Comparison of ENCODE assay signal across 19 cellular contexts in the genomic region with DNA sequence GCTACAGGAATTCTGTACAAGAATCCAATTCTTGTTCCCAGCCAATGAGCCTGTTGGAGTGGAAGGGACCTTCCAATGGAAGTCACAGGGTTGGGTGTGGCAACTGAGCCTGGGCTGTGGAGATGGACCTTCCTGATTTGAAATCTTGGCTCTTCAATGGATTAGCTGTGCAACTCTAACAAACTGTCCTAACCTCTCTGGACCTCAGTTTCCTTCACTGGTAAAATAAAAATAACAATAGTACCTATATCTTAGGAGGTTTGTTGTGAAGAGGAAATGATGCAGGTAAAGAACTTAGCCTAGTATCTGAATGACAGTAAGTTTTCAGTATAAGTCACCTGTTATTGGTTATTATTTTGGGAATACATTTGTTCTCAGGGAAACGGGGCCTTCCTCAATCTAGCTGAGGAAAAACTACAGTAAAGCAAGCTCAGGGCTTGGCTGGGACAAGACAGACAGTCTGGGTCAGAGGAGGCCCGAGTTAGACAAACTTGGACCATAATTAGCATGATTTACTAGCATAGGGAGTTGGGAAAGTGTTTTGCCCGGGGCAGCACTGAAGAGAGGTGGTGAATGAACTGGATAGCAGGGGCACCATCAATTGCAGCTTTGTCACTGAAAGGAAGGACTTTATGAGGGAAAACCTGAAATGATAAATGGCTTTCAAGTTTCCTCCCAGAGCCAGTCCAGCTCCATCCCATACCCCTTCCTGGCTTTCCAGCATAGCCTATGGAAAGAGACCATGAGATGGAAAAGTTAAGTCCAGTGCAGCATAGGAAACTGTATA. TPM values are rescaled to one million over a fixed set of nuclear protein-coding genes. Genes with fewer than 3 reads are reported as not detected.
A peak's percentile ranks its signal among the peaks of the same experiment; 100 is the strongest.
DNase-seq lines count a peak whose midpoint lies in the region; TF ChIP-seq lines count a peak whose summit lies in the region.
"Had no signal": no experiment of that assay in that cellular context is flagged by ENCODE, and none has a peak within 500 bp of the region (broad histone marks: within the 10 kb centered on the region; RNA-seq: fewer than 3 reads in every experiment).

No MANE protein-coding gene starts in this region.

- POLR2A ChIA-PET in HEK293 (lab: Yijun Ruan, JAX), result no interaction called here
- POLR2A ChIA-PET in A673 (lab: Charles Lee; ENCODE audit: low non-redundant PET), result no interaction called here

- BruUV-seq in A673 (replicated peaks; lab: Mats Ljungman, UMichigan), result no TSS peak

- TF ChIP-seq CTCF in HEK293 (tag by site-specific recombination; IDR thresholded peaks at IDR 0.05) (no peak), A673 (conservative IDR thresholded peaks at IDR 0.05; ENCODE audit: low read depth, low read length) (no peak)

- intact Hi-C loops in A673 (cut with micrococcal nuclease; ENCODE audit: unreplicated experiment), result no loop called here

- H3K36me3 ChIP-seq in HEK293 (ENCODE audit: control insufficient read depth in 2 of 2, insufficient read depth in 1 of 2, low read length in 2 of 2) (no peaks in the 10 kb centered on the region), A673 (ENCODE audit: insufficient read depth, low read length, poor library complexity, severe bottlenecking) (no peaks in the 10 kb centered on the region)
- H3K36me3 ChIP-seq: BE2C had no signal

- CTCF ChIA-PET in HEK293 (lab: Yijun Ruan, JAX) (interaction anchor here (0.5 to 4.0 kb wide), 6 partner anchors 7 to 826 kb away, joined by 3 to 14 read pairs (median 3); no protein-coding TSS in a partner anchor), A673 (lab: Charles Lee) (interaction anchor here (0.7 kb wide), 1 partner anchor 18 kb away, joined by 3 read pairs; no protein-coding TSS in a partner anchor)

- H3K4me1 ChIP-seq in HEK293 (ENCODE audit: control insufficient read depth, insufficient read depth, low read length) (no peaks in the 10 kb centered on the region), A673 (ENCODE audit: insufficient read depth, low read length, poor library complexity, severe bottlenecking) (no peaks in the 10 kb centered on the region)
- H3K4me1 ChIP-seq: BE2C, Caco-2 had no signal

- H3K27me3 ChIP-seq in A673 (replicated peaks; ENCODE audit: insufficient read depth, low read depth, low read length, poor library complexity), result no peaks in the 10 kb centered on the region
- H3K27me3 ChIP-seq: BE2C had no signal

- H3K9me3 ChIP-seq in HEK293 (ENCODE audit: control insufficient read depth, insufficient read depth, low read depth, low read length) (no peaks in the 10 kb centered on the region), A673 (ENCODE audit: low read depth, low read length, poor library complexity, severe bottlenecking) (no peaks in the 10 kb centered on the region)
- H3K9me3 ChIP-seq: BE2C, Caco-2 had no signal

- no peak overlapping the region for H3K4me3 ChIP-seq in HEK293 (ENCODE audit: low read depth, low read length)
- H3K4me3 ChIP-seq in A673 (ENCODE audit: low read depth, low read length, poor library complexity, severe bottlenecking), result no peak overlapping the region
- H3K4me3 ChIP-seq: GM23338 had no signal

- H3K27ac ChIP-seq in HEK293 (ENCODE audit: extremely low read depth, low read depth, low read length) (no peak overlapping the region), A673 (ENCODE audit: low read depth, low read length, poor library complexity, severe bottlenecking) (no peak overlapping the region)

- peak; percentile 74 for DNase-seq in RPMI7951 (ENCODE audit: low read depth)
- peak; percentile 29 for DNase-seq in foreskin melanocyte
- DNase-seq in A673 (ENCODE audit: low spot score), result no peak
- DNase-seq in T1000 (lab: John Stamatoyannopoulos, UW), result no peak
- no peak for DNase-seq in NK-92 treated with Interleukin-12 subunit alpha and Interleukin-12 subunit beta, amount 100 ng/mL, for 24 hours (lab: John Stamatoyannopoulos, UW)
- DNase-seq: ACHN; BE2C; C1 segment of cervical spinal cord; Caco-2; CD4-positive, CD25-positive, alpha-beta regulatory T cell; CD8-positive, alpha-beta memory T cell; DMS79; GDM1; HCEC 1CT; HFFc6 had no signal

TF ChIP-seq in HEK293, 187 proteins besides CTCF, POLR2A, EP300 and RAD21:
- TF ChIP-seq ZNF768 (tag by site-specific recombination; IDR thresholded peaks at IDR 0.05) (0 out of 2 replicates have a peak, but pooled peaks have one; percentile 12), ZNF529 (tag by site-specific recombination; IDR thresholded peaks at IDR 0.05; ENCODE audit: insufficient replicate concordance) (no peak)

RNA-seq across cellular contexts. Expression of a gene that starts 13.7 kb away (rescaled TPM):
- 3.2 and 4.2 TPM in 2 replicates for total RNA-seq in RPMI7951 (2014; rRNA removed; shearing (Covaris generic))
- not detected in 2 replicates for total RNA-seq in A673 (2021)
- total RNA-seq: A172; CD4-positive, CD25-positive, alpha-beta regulatory T cell; CD8-positive, alpha-beta memory T cell; Daoy; GM23338; HFFc6 had no signal

Comparison
In these comparisons a context has a peak if more than half of its experiments do, and no peak if none do; other contexts are left out.
1. DNase-seq: peak in RPMI7951 (single experiment) and foreskin melanocyte (single experiment); none in A673 (single experiment), T1000 (single experiment) and NK-92 treated with Interleukin-12 subunit alpha and Interleukin-12 subunit beta, amount 100 ng/mL, for 24 hours (single experiment).